8 cellular contexts compared by ENCODE assay signal in the genomic region with DNA sequence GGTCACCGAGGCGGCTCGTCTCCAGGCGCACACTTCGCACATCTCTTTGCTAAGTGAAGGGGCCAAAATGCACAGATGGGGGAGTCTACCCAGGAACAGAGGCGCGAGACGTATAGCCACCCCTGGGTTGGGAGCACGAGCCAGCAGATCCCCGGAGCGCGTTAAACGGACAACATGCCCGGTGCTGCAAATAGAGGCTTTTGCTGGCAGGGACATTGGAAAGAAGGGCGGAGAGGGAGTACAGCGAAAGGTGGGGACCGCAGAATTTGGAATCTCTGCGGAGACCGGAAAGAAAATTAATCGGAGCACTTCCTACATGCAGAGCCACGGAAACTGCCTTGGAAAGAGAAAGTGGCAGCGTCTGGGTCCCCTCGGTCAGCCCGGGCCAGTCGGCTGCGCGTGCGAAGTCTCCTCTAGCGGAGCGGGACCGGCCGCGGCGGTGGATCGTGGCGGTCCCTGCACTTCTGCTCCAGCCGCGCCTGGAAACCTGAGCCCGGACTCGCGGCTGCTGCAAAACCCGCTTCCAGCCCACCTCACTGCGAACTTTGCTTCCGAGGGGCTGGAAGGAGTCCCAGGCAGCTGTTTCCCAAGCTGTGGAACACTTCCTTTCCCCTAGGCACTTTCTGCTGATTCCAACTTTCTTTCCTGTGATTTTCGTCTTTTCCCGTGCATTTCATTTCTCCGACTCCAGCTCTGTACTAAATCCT. TPM values are rescaled to one million over a fixed set of nuclear protein-coding genes. Genes with fewer than 3 reads are reported as not detected.
A peak's percentile ranks its signal among the peaks of the same experiment; 100 is the strongest.
DNase-seq lines count a peak whose midpoint lies in the region; ATAC-seq and TF ChIP-seq lines count a peak whose summit lies in the region.

No MANE protein-coding gene starts in this region.

- peak; percentile 28 for ATAC-seq in activated CD4-positive, alpha-beta T cell treated with anti-CD3 and anti-CD28 coated beads for 36 hours
- peak; percentile 31 for ATAC-seq in HG02571 (IDR thresholded peaks at IDR 0.05; ENCODE audit: unreplicated experiment)

- peak overlapping the region; percentile 48 to 76 (median 72) for H3K4me3 ChIP-seq in esophagus squamous epithelium
- H3K4me3 ChIP-seq in mucosa of rectum (ENCODE audit: low read length in 2 of 2), result peak overlapping the region; percentile 84 to 85

- intact Hi-C loops in activated CD4-positive, alpha-beta T cell treated with anti-CD3 and anti-CD28 coated beads for 36 hours (cut with DNase I, micrococcal nuclease), result no loop called here
- intact Hi-C loops in activated CD4-positive, alpha-beta memory T cell treated with anti-CD3 and anti-CD28 coated beads for 36 hours (cut with micrococcal nuclease), result no loop called here
- intact Hi-C loops in esophagus squamous epithelium (cut with DNase I), result no loop called here

- H3K27ac Mint-ChIP-seq in activated CD4-positive, alpha-beta T cell treated with anti-CD3 and anti-CD28 coated beads for 36 hours, result peak overlapping the region; percentile 24
- H3K27ac Mint-ChIP-seq in activated CD4-positive, alpha-beta memory T cell treated with anti-CD3 and anti-CD28 coated beads for 36 hours, result no peak overlapping the region

- peak overlapping the region; percentile 58 to 87 (median 84) for H3K27ac ChIP-seq in esophagus squamous epithelium
- H3K27ac ChIP-seq in mucosa of rectum (ENCODE audit: low read depth in 2 of 2, low read length in 2 of 2), result peak overlapping the region; percentile 42 to 46
- H3K27ac ChIP-seq in temporal lobe (ENCODE audit: low read depth, low read length), result peak overlapping the region; percentile 93

- H3K9ac ChIP-seq in mucosa of rectum (ENCODE audit: low read depth in 1 of 2, low read length in 2 of 2), result peak overlapping the region; percentile 57 to 66

- no peaks in the 10 kb centered on the region for H3K36me3 ChIP-seq in esophagus squamous epithelium
- no peaks in the 10 kb centered on the region for H3K36me3 ChIP-seq in mucosa of rectum (ENCODE audit: control insufficient read depth in 2 of 2, insufficient read depth in 2 of 2, low read length in 2 of 2)

- no peaks in the 10 kb centered on the region for H3K9me3 Mint-ChIP-seq in activated CD4-positive, alpha-beta T cell treated with anti-CD3 and anti-CD28 coated beads for 36 hours (ENCODE audit: low read depth)
- no peaks in the 10 kb centered on the region for H3K9me3 Mint-ChIP-seq in activated CD4-positive, alpha-beta memory T cell treated with anti-CD3 and anti-CD28 coated beads for 36 hours

- POLR2A ChIA-PET in activated CD4-positive, alpha-beta T cell treated with anti-CD3 and anti-CD28 coated beads for 36 hours (lab: Charles Lee), result no interaction called here
- POLR2A ChIA-PET in activated CD4-positive, alpha-beta memory T cell treated with anti-CD3 and anti-CD28 coated beads for 36 hours (lab: Charles Lee), result no interaction called here

- no peak for TF ChIP-seq CTCF in esophagus squamous epithelium (IDR thresholded peaks at IDR 0.05)

- H3K27me3 Mint-ChIP-seq in activated CD4-positive, alpha-beta T cell treated with anti-CD3 and anti-CD28 coated beads for 36 hours, result peaks cover 12% of the 10 kb centered on the region
- peaks cover 13% of the 10 kb centered on the region for H3K27me3 Mint-ChIP-seq in activated CD4-positive, alpha-beta memory T cell treated with anti-CD3 and anti-CD28 coated beads for 36 hours

- no peaks in the 10 kb centered on the region for H3K36me3 Mint-ChIP-seq in activated CD4-positive, alpha-beta T cell treated with anti-CD3 and anti-CD28 coated beads for 36 hours (ENCODE audit: low read depth)
- no peaks in the 10 kb centered on the region for H3K36me3 Mint-ChIP-seq in activated CD4-positive, alpha-beta memory T cell treated with anti-CD3 and anti-CD28 coated beads for 36 hours

- 0 to 4% methylated on average over 31 to 33 of the region's 47 CpGs for WGBS in esophagus squamous epithelium, 2 donors

- H3K27me3 ChIP-seq in esophagus squamous epithelium (peaks cover 0 to 62% (median 0%) of the 10 kb centered on the region in 4 donors), mucosa of rectum (ENCODE audit: control insufficient read depth in 2 of 2, insufficient read depth in 2 of 2, low read length in 2 of 2) (peaks cover 3 to 14% of the 10 kb centered on the region in 2 donors)

- peak; percentile 60 for DNase-seq in activated CD4-positive, alpha-beta T cell treated with anti-CD3 and anti-CD28 coated beads for 36 hours
- no peak for DNase-seq in activated CD4-positive, alpha-beta T cell treated with anti-CD3 and anti-CD28 coated beads, Interleukin-2, amount 50 U/mL, for 4 hours
- DNase-seq in NCI-H1092 treated with DMSO at 0.1 percent for 48 hours (lab: John Stamatoyannopoulos, UW) (peak; percentile 93), esophagus squamous epithelium (lab: John Stamatoyannopoulos, UW) (no peak)
- peak; percentile 31 for DNase-seq in activated CD4-positive, alpha-beta memory T cell treated with anti-CD3 and anti-CD28 coated beads for 36 hours

- no peak for TF ChIP-seq POLR2A in esophagus squamous epithelium (IDR thresholded peaks at IDR 0.05)

- H3K4me3 Mint-ChIP-seq in activated CD4-positive, alpha-beta T cell treated with anti-CD3 and anti-CD28 coated beads for 36 hours, result no peak overlapping the region
- H3K4me3 Mint-ChIP-seq in activated CD4-positive, alpha-beta memory T cell treated with anti-CD3 and anti-CD28 coated beads for 36 hours, result no peak overlapping the region

- H3K9me3 ChIP-seq in esophagus squamous epithelium (no peaks in the 10 kb centered on the region), mucosa of rectum (ENCODE audit: control insufficient read depth in 2 of 2, low read length in 2 of 2) (no peaks in the 10 kb centered on the region)

- CTCF ChIA-PET in activated CD4-positive, alpha-beta T cell treated with anti-CD3 and anti-CD28 coated beads for 36 hours (lab: Charles Lee), result no interaction called here
- CTCF ChIA-PET in activated CD4-positive, alpha-beta memory T cell treated with anti-CD3 and anti-CD28 coated beads for 36 hours (lab: Charles Lee), result no interaction called here

- H3K4me1 ChIP-seq in esophagus squamous epithelium, result peaks cover 0 to 32% (median 0%) of the 10 kb centered on the region in 3 donors
- H3K4me1 ChIP-seq in mucosa of rectum (ENCODE audit: control insufficient read depth in 2 of 2, insufficient read depth in 2 of 2, low read length in 2 of 2), result peaks cover 6 to 7% of the 10 kb centered on the region in 2 donors

- H3K4me1 Mint-ChIP-seq in activated CD4-positive, alpha-beta T cell treated with anti-CD3 and anti-CD28 coated beads for 36 hours, result peaks cover 6% of the 10 kb centered on the region
- H3K4me1 Mint-ChIP-seq in activated CD4-positive, alpha-beta memory T cell treated with anti-CD3 and anti-CD28 coated beads for 36 hours (ENCODE audit: low read depth), result peaks cover 7% of the 10 kb centered on the region

RNA-seq across cellular contexts. Expression of a gene that starts 0.8 kb away (rescaled TPM):
- under 1 TPM; 0.14 to 0.21 TPM for total RNA-seq in activated CD4-positive, alpha-beta T cell treated with anti-CD3 and anti-CD28 coated beads for 36 hours
- under 1 TPM; under 0.01 to 0.02 TPM for total RNA-seq in activated CD4-positive, alpha-beta memory T cell treated with anti-CD3 and anti-CD28 coated beads for 36 hours
- total RNA-seq in esophagus squamous epithelium (1 to 10 TPM in 1 of 4 donors, under 1 TPM in 3; 0.04 to 1.9 (median 0.45) TPM), temporal lobe (59.0 TPM)

Comparison
In these comparisons a context has a peak if more than half of its experiments do, and no peak if none do; other contexts are left out.
1. DNase-seq: peak in activated CD4-positive, alpha-beta T cell treated with anti-CD3 and anti-CD28 coated beads for 36 hours (single experiment), NCI-H1092 treated with DMSO at 0.1 percent for 48 hours (single experiment) and activated CD4-positive, alpha-beta memory T cell treated with anti-CD3 and anti-CD28 coated beads for 36 hours (single experiment); none in activated CD4-positive, alpha-beta T cell treated with anti-CD3 and anti-CD28 coated beads, Interleukin-2, amount 50 U/mL, for 4 hours (0 of 2) and esophagus squamous epithelium (single experiment).
2. RNA of a gene that starts 0.8 kb away (total RNA-seq): 59.0 TPM in temporal lobe (single experiment); 0.04 to 1.9 TPM in esophagus squamous epithelium, 0.14 to 0.21 TPM in activated CD4-positive, alpha-beta T cell treated with anti-CD3 and anti-CD28 coated beads for 36 hours and under 0.01 to 0.02 TPM in activated CD4-positive, alpha-beta memory T cell treated with anti-CD3 and anti-CD28 coated beads for 36 hours; every median in the first group is over 10 times any median in the second.
3. Peak in every context shown above with its lines, with median percentiles within 50 percentile points of each other: H3K27ac ChIP-seq.